ENCODE assay signal across 27 cellular contexts in the genomic region with DNA sequence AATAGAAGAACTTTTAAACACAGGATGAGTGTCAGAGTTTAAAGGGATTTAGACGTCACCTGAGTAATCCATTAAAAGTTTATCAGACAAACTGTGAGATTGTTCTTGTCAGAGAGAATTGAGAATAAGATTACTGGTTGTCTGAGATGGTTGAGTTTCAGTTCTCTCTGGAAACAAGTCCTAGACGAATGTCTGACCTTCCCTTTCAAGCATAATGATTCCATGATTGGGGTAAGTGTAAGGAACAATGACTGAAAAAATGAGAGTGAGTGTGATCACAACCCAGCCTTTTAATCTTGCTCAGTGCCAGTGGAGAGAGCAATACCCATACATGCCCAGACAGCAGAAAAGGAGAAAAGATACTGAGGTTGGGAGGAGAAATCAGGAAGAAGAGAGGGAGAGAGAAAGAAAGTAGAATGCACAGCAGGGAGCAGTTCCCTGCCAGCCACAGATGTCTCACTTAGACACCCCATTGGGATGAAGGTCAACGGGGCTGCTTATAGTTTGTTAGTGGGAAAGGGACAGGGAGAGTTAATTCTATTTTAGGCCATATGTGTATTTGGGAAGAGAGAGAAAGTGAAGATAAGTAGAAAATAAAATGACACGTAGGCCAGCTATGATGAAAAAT. TPM values are rescaled to one million over a fixed set of nuclear protein-coding genes. Genes with fewer than 3 reads are reported as not detected.
"Had no signal": no experiment of that assay in that cellular context is flagged by ENCODE, and none has a peak within 500 bp of the region (broad histone marks: within the 10 kb centered on the region; RNA-seq: fewer than 3 reads in every experiment).

No MANE protein-coding gene starts in this region.

- H3K9me3 Mint-ChIP-seq: activated B cell treated with CpG ODN at 0.5 μM for 24 hours; activated naive CD4-positive, alpha-beta T cell treated with anti-CD3 and anti-CD28 coated beads, Interleukin-2, amount 50 U/mL, for 72 hours; activated T-helper 2 cell treated with anti-CD3 and anti-CD28 coated beads, Interferon-gamma antibody, Interleukin-2, Interleukin-4, amounts not matched to agents 10 μg/mL and 5 μg/mL and 100 μg/mL, durations not matched to agents 14 hours and 24 hours and 36 hours; effector memory CD8-positive, alpha-beta T cell; nephron progenitor cell; stimulated activated naive CD8-positive, alpha-beta T cell treated with anti-CD3 and anti-CD28 coated beads, Interleukin-15, amount 100 ng/mL, for 72 hours had no signal

- ATAC-seq: activated CD4-positive, alpha-beta T cell treated with anti-CD3 and anti-CD28 coated beads for 36 hours; activated CD8-positive, alpha-beta memory T cell treated with anti-CD3 and anti-CD28 coated beads, Interleukin-2, amount 10 ng/mL, durations not matched to agents 7 days and 5 days; activated CD8-positive, alpha-beta T cell treated with anti-CD3 and anti-CD28 coated beads, Interleukin-2, amount 10 ng/mL, durations not matched to agents 7 days and 5 days; activated naive CD4-positive, alpha-beta T cell treated with anti-CD3 and anti-CD28 coated beads, Interleukin-2, amount 50 U/mL, for 72 hours; effector memory CD8-positive, alpha-beta T cell; gastrocnemius medialis; left cardiac atrium; left ventricle myocardium superior; right lobe of liver; stimulated activated naive CD8-positive, alpha-beta T cell treated with anti-CD3 and anti-CD28 coated beads, Interleukin-15, amount 100 ng/mL, for 72 hours; upper lobe of right lung had no signal

- H3K4me1 Mint-ChIP-seq: activated CD4-positive, alpha-beta T cell treated with anti-CD3 and anti-CD28 coated beads for 36 hours; activated CD8-positive, alpha-beta memory T cell treated with anti-CD3 and anti-CD28 coated beads, Interleukin-2, amount 10 ng/mL, durations not matched to agents 7 days and 5 days; stimulated activated naive CD8-positive, alpha-beta T cell treated with anti-CD3 and anti-CD28 coated beads, Interleukin-15, amount 100 ng/mL, for 72 hours had no signal

- H3K27ac Mint-ChIP-seq: activated B cell treated with CpG ODN at 0.5 μM for 24 hours; activated CD4-positive, alpha-beta T cell treated with anti-CD3 and anti-CD28 coated beads for 36 hours; activated CD8-positive, alpha-beta memory T cell treated with anti-CD3 and anti-CD28 coated beads, Interleukin-2, amount 10 ng/mL, durations not matched to agents 7 days and 5 days; activated CD8-positive, alpha-beta T cell treated with anti-CD3 and anti-CD28 coated beads, Interleukin-2, amount 10 ng/mL, durations not matched to agents 7 days and 5 days; activated naive CD4-positive, alpha-beta T cell treated with anti-CD3 and anti-CD28 coated beads, Interleukin-2, amount 50 U/mL, for 72 hours; activated T-helper 2 cell treated with anti-CD3 and anti-CD28 coated beads, Interferon-gamma antibody, Interleukin-2, Interleukin-4, amounts not matched to agents 10 μg/mL and 5 μg/mL and 100 μg/mL, durations not matched to agents 14 hours and 24 hours and 36 hours; effector memory CD8-positive, alpha-beta T cell; nephron progenitor cell; progenitor cell of endocrine pancreas; stimulated activated naive CD8-positive, alpha-beta T cell treated with anti-CD3 and anti-CD28 coated beads, Interleukin-15, amount 100 ng/mL, for 72 hours had no signal

- H3K36me3 Mint-ChIP-seq: activated naive CD4-positive, alpha-beta T cell treated with anti-CD3 and anti-CD28 coated beads, Interleukin-2, amount 50 U/mL, for 72 hours had no signal

- H3K4me3 Mint-ChIP-seq: activated B cell treated with CpG ODN at 0.5 μM for 24 hours; activated CD4-positive, alpha-beta T cell treated with anti-CD3 and anti-CD28 coated beads for 36 hours; activated CD8-positive, alpha-beta memory T cell treated with anti-CD3 and anti-CD28 coated beads, Interleukin-2, amount 10 ng/mL, durations not matched to agents 7 days and 5 days; activated CD8-positive, alpha-beta T cell treated with anti-CD3 and anti-CD28 coated beads, Interleukin-2, amount 10 ng/mL, durations not matched to agents 7 days and 5 days; effector memory CD8-positive, alpha-beta T cell; nephron progenitor cell; stimulated activated naive CD8-positive, alpha-beta T cell treated with anti-CD3 and anti-CD28 coated beads, Interleukin-15, amount 100 ng/mL, for 72 hours had no signal

- DNase-seq: activated B cell treated with CpG ODN at 0.5 μM for 24 hours; activated CD4-positive, alpha-beta T cell treated with anti-CD3 and anti-CD28 coated beads for 36 hours; activated CD8-positive, alpha-beta memory T cell treated with anti-CD3 and anti-CD28 coated beads, Interleukin-2, amount 10 ng/mL, durations not matched to agents 7 days and 5 days; activated CD8-positive, alpha-beta T cell treated with anti-CD3 and anti-CD28 coated beads, Interleukin-2, amount 10 ng/mL, durations not matched to agents 7 days and 5 days; activated naive CD4-positive, alpha-beta T cell; activated T-cell treated with anti-CD3 and anti-CD28 coated beads, Interleukin-2, amount 50 U/mL, for 48 hours; cerebellar nuclear complex; dorsolateral prefrontal cortex; effector memory CD8-positive, alpha-beta T cell; erythroblast; gastrocnemius medialis; glutamatergic neuron; left cardiac atrium; left ventricle myocardium superior; nephron progenitor cell; ovary; right lobe of liver; stimulated activated CD4-positive, alpha-beta T cell treated with anti-CD3 and anti-CD28 coated beads, Interleukin-12 subunit alpha, Interleukin-12 subunit beta, amount 100 ng/mL, for 4 hours; stimulated activated CD4-positive, alpha-beta T cell treated with anti-CD3 and anti-CD28 coated beads, Interleukin-4, amount 100 ng/mL, for 1 hour; stimulated activated naive CD8-positive, alpha-beta T cell treated with anti-CD3 and anti-CD28 coated beads, Interleukin-15, amount 100 ng/mL, for 72 hours; substantia nigra; T-helper 2 cell; tibial artery; upper lobe of right lung had no signal

- H3K27me3 Mint-ChIP-seq: activated B cell treated with CpG ODN at 0.5 μM for 24 hours, progenitor cell of endocrine pancreas had no signal

RNA-seq across cellular contexts. Expression of a gene that starts 4.3 kb away (rescaled TPM):
- total RNA-seq: activated T-helper 2 cell treated with anti-CD3 and anti-CD28 coated beads, Interferon-gamma antibody, Interleukin-2, Interleukin-4, amounts not matched to agents 10 μg/mL and 5 μg/mL and 100 μg/mL, durations not matched to agents 14 hours and 24 hours and 36 hours had no signal
